In genomic region chr19:45824041-45824471, GRCh38 we compare ENCODE assay signal across 1 cellular context.
TF ChIP-seq lines count a peak whose summit lies in the region.

No MANE protein-coding gene starts in this region.

TF ChIP-seq in GM12878, 131 proteins besides CTCF, POLR2A, EP300 and RAD21:
- TF ChIP-seq CBFB (IDR thresholded peaks at IDR 0.05; ENCODE audit: low read depth) = no peak
- TF ChIP-seq USF2 (IDR thresholded peaks at IDR 0.05; ENCODE audit: borderline replicate concordance, low read depth, low read length) = no peak
- no peak for TF ChIP-seq ZBTB40 (IDR thresholded peaks at IDR 0.05; ENCODE audit: borderline replicate concordance)
- no peak for TF ChIP-seq FOS (IDR thresholded peaks at IDR 0.05; ENCODE audit: borderline replicate concordance, extremely low read depth, insufficient read length)
- no peak for TF ChIP-seq POLR2AphosphoS2 (IDR thresholded peaks at IDR 0.05; ENCODE audit: low read depth, low read length)
- TF ChIP-seq RUNX3 (IDR thresholded peaks at IDR 0.05; ENCODE audit: low read length) = no peak
- TF ChIP-seq NR2C2 (IDR thresholded peaks at IDR 0.05; ENCODE audit: borderline replicate concordance, control insufficient read depth, insufficient read length, low read depth) = no peak
- TF ChIP-seq E4F1 (IDR thresholded peaks at IDR 0.05; ENCODE audit: borderline replicate concordance, partially characterized antibody) = no peak
- no peak for TF ChIP-seq CEBPZ (IDR thresholded peaks at IDR 0.05; ENCODE audit: low read depth, low read length)
- no peak for TF ChIP-seq SRF (IDR thresholded peaks at IDR 0.05; ENCODE audit: low read depth in 2 of 2, low read length in 2 of 2)
- no peak for TF ChIP-seq IRF3 (IDR thresholded peaks at IDR 0.05)
